In genomic region chr12:70082997-70083676, GRCh38 we compare ENCODE assay signal across 32 cellular contexts.
"Had no signal": no experiment of that assay in that cellular context is flagged by ENCODE, and none has a peak within 500 bp of the region (broad histone marks: within the 10 kb centered on the region; RNA-seq: fewer than 3 reads in every experiment).

No MANE protein-coding gene starts in this region.

- FAIRE-seq: colon had no signal

- H3K4me1 ChIP-seq: adrenal gland, body of pancreas, esophagus muscularis mucosa, gastroesophageal sphincter, heart right ventricle had no signal

- ATAC-seq: activated CD4-positive, CD25-positive, alpha-beta regulatory T cell treated with anti-CD3 and anti-CD28 coated beads, Interleukin-2, amount 50 U/mL, for 24 hours; activated CD8-positive, alpha-beta T cell treated with anti-CD3 and anti-CD28 coated beads for 36 hours; activated naive CD8-positive, alpha-beta T cell treated with anti-CD3 and anti-CD28 coated beads, Interleukin-2, amount 50 U/mL, for 24 hours; activated T-cell treated with anti-CD3 and anti-CD28 coated beads, Interleukin-2, amount 50 U/mL, for 4 hours; activated T-helper 17 cell treated with anti-CD3 and anti-CD28 coated beads, Interleukin-2, amount 50 U/mL, for 72 hours; body of pancreas; effector memory CD8-positive, alpha-beta T cell; foreskin keratinocyte; gastroesophageal sphincter; heart right ventricle had no signal

- H3K4me1 Mint-ChIP-seq: activated naive CD4-positive, alpha-beta T cell treated with anti-CD3 and anti-CD28 coated beads, Interleukin-2, amount 50 U/mL, for 24 hours; activated naive CD8-positive, alpha-beta T cell treated with anti-CD3 and anti-CD28 coated beads for 36 hours; activated naive CD8-positive, alpha-beta T cell treated with anti-CD3 and anti-CD28 coated beads, Interleukin-2, amount 50 U/mL, for 24 hours; activated T-helper 17 cell treated with anti-CD3 and anti-CD28 coated beads, Interleukin-2, amount 50 U/mL, for 72 hours had no signal

- H3K27me3 Mint-ChIP-seq: activated B cell treated with CpG ODN at 0.5 μM for 24 hours; activated naive CD8-positive, alpha-beta T cell treated with anti-CD3 and anti-CD28 coated beads for 36 hours; activated naive CD8-positive, alpha-beta T cell treated with anti-CD3 and anti-CD28 coated beads, Interleukin-2, amount 50 U/mL, for 24 hours had no signal

- DNase-seq: activated B cell treated with CpG ODN at 0.5 μM for 24 hours; activated CD4-positive, alpha-beta T cell treated with anti-CD3 and anti-CD28 coated beads for 48 hours; activated CD4-positive, alpha-beta T cell treated with anti-CD3 and anti-CD28 coated beads, Interleukin-2, amount 50 U/mL, for 1 hour; activated CD4-positive, alpha-beta T cell treated with anti-CD3 and anti-CD28 coated beads, Interleukin-2, amount 50 U/mL, for 48 hours; activated CD8-positive, alpha-beta memory T cell treated with anti-CD3 and anti-CD28 coated beads for 24 hours; activated CD8-positive, alpha-beta T cell treated with anti-CD3 and anti-CD28 coated beads for 36 hours; activated effector memory CD4-positive, alpha-beta T cell treated with Interleukin-2 at 50 U/mL for 16 hours; activated gamma-delta T cell treated with Interleukin-2 at 50 U/mL for 16 hours; activated naive CD4-positive, alpha-beta T cell treated with Interleukin-2 at 50 U/mL for 16 hours; activated naive CD8-positive, alpha-beta T cell treated with anti-CD3 and anti-CD28 coated beads for 36 hours; activated naive CD8-positive, alpha-beta T cell treated with anti-CD3 and anti-CD28 coated beads, Interleukin-2, amount 50 U/mL, for 24 hours; activated T-cell treated with anti-CD3 and anti-CD28 coated beads, Interleukin-2, amount 50 U/mL, for 4 hours; adrenal gland; amygdala; aorta; body of pancreas; caudate nucleus; cortex of kidney; dermis blood vessel endothelial cell; effector CD4-positive, alpha-beta T cell; effector memory CD8-positive, alpha-beta T cell; erythroblast; foreskin keratinocyte; heart right ventricle; T-helper 2 cell had no signal

- H3K36me3 Mint-ChIP-seq: activated naive CD4-positive, alpha-beta T cell treated with anti-CD3 and anti-CD28 coated beads, Interleukin-2, amount 50 U/mL, for 24 hours; activated naive CD8-positive, alpha-beta T cell treated with anti-CD3 and anti-CD28 coated beads for 36 hours had no signal

- H3K36me3 ChIP-seq: adrenal gland, esophagus muscularis mucosa, gastroesophageal sphincter, heart right ventricle had no signal

- H3K9me3 ChIP-seq: adrenal gland, body of pancreas, esophagus muscularis mucosa, gastroesophageal sphincter had no signal

- H3K4me3 Mint-ChIP-seq: activated B cell treated with CpG ODN at 0.5 μM for 24 hours; activated CD8-positive, alpha-beta T cell treated with anti-CD3 and anti-CD28 coated beads for 36 hours; activated naive CD4-positive, alpha-beta T cell treated with anti-CD3 and anti-CD28 coated beads, Interleukin-2, amount 50 U/mL, for 24 hours; activated naive CD8-positive, alpha-beta T cell treated with anti-CD3 and anti-CD28 coated beads for 36 hours; activated naive CD8-positive, alpha-beta T cell treated with anti-CD3 and anti-CD28 coated beads, Interleukin-2, amount 50 U/mL, for 24 hours; activated T-cell treated with anti-CD3 and anti-CD28 coated beads, Interleukin-2, amount 50 U/mL, for 4 hours; activated T-helper 17 cell treated with anti-CD3 and anti-CD28 coated beads, Interleukin-2, amount 50 U/mL, for 72 hours; effector memory CD8-positive, alpha-beta T cell had no signal

- H3K4me3 ChIP-seq: adrenal gland, body of pancreas, esophagus muscularis mucosa, gastroesophageal sphincter, heart right ventricle had no signal

- H3K27ac ChIP-seq: adrenal gland, body of pancreas, esophagus muscularis mucosa, foreskin keratinocyte, gastroesophageal sphincter, heart right ventricle, VCaP had no signal

- H3K27me3 ChIP-seq: adrenal gland, body of pancreas, esophagus muscularis mucosa, foreskin keratinocyte, gastroesophageal sphincter, heart right ventricle had no signal

- H3K9me3 Mint-ChIP-seq: activated naive CD4-positive, alpha-beta T cell treated with anti-CD3 and anti-CD28 coated beads, Interleukin-2, amount 50 U/mL, for 24 hours; activated T-cell treated with anti-CD3 and anti-CD28 coated beads, Interleukin-2, amount 50 U/mL, for 4 hours had no signal

- H3K27ac Mint-ChIP-seq: activated B cell treated with CpG ODN at 0.5 μM for 24 hours; activated CD8-positive, alpha-beta T cell treated with anti-CD3 and anti-CD28 coated beads for 36 hours; activated naive CD4-positive, alpha-beta T cell treated with anti-CD3 and anti-CD28 coated beads, Interleukin-2, amount 50 U/mL, for 24 hours; activated naive CD8-positive, alpha-beta T cell treated with anti-CD3 and anti-CD28 coated beads for 36 hours; activated naive CD8-positive, alpha-beta T cell treated with anti-CD3 and anti-CD28 coated beads, Interleukin-2, amount 50 U/mL, for 24 hours; activated T-helper 17 cell treated with anti-CD3 and anti-CD28 coated beads, Interleukin-2, amount 50 U/mL, for 72 hours; effector memory CD8-positive, alpha-beta T cell had no signal
